ENCODE assay signal across 14 cellular contexts in genomic region chr14:101819251-101819990, GRCh38. TPM values are rescaled to one million over a fixed set of nuclear protein-coding genes. Genes with fewer than 3 reads are reported as not detected.
DNase-seq lines count a peak whose midpoint lies in the region; ATAC-seq and TF ChIP-seq lines count a peak whose summit lies in the region.
"Had no signal": no experiment of that assay in that cellular context is flagged by ENCODE, and none has a peak within 500 bp of the region (broad histone marks: within the 10 kb centered on the region; RNA-seq: fewer than 3 reads in every experiment).

No MANE protein-coding gene starts in this region.

- H3K9me3 Mint-ChIP-seq in CD14-positive monocyte = no peaks in the 10 kb centered on the region
- H3K9me3 Mint-ChIP-seq in activated naive CD4-positive, alpha-beta T cell treated with anti-CD3 and anti-CD28 coated beads, Interleukin-2, amount 50 U/mL, for 24 hours = no peaks in the 10 kb centered on the region

- no peak for TF ChIP-seq CTCF in CD14-positive monocyte (IDR thresholded peaks at IDR 0.05)

- H3K36me3 Mint-ChIP-seq in CD14-positive monocyte = peaks cover 49 to 50% of the 10 kb centered on the region in 2 donors
- H3K36me3 Mint-ChIP-seq in activated naive CD4-positive, alpha-beta T cell treated with anti-CD3 and anti-CD28 coated beads, Interleukin-2, amount 50 U/mL, for 24 hours = peaks cover 4% of the 10 kb centered on the region

- no peak overlapping the region for H3K4me3 ChIP-seq in skin epidermis
- H3K4me3 ChIP-seq: adrenal gland, right lobe of liver had no signal

- intact Hi-C loops in CD14-positive monocyte (cut with micrococcal nuclease) = no loop called here

- H3K27me3 Mint-ChIP-seq in CD14-positive monocyte (ENCODE audit: low read depth in 3 of 3) = no peaks in the 10 kb centered on the region
- no peaks in the 10 kb centered on the region for H3K27me3 Mint-ChIP-seq in activated naive CD4-positive, alpha-beta T cell treated with anti-CD3 and anti-CD28 coated beads, Interleukin-2, amount 50 U/mL, for 24 hours

- H3K27ac ChIP-seq in skin epidermis = peak overlapping the region in 18 of 21 experiments; percentile 7 to 93 (median 64)

- DNase-seq in CD14-positive monocyte (ENCODE audit: low spot score) (no peak), NCI-H226 (no peak), NCI-H1436 treated with DMSO at 0.1 percent for 48 hours (lab: John Stamatoyannopoulos, UW) (no peak)
- peak; percentile 64 for DNase-seq in activated CD4-positive, CD25-positive, alpha-beta regulatory T cell treated with anti-CD3 and anti-CD28 coated beads, Interleukin-2, amount 50 U/mL, for 72 hours
- DNase-seq: adrenal gland, kidney glomerular epithelial cell, NCI-H1092 treated with DMSO at 0.1 percent for 48 hours, right lobe of liver, SHP77 had no signal

- H3K4me3 Mint-ChIP-seq in CD14-positive monocyte = no peak overlapping the region
- H3K4me3 Mint-ChIP-seq in activated naive CD4-positive, alpha-beta T cell treated with anti-CD3 and anti-CD28 coated beads, Interleukin-2, amount 50 U/mL, for 24 hours = peak overlapping the region; percentile 85

- no peak for ATAC-seq in GM21381 (IDR thresholded peaks at IDR 0.05; ENCODE audit: unreplicated experiment)
- no peak for ATAC-seq in HG03025 (IDR thresholded peaks at IDR 0.05; ENCODE audit: low FRiP score, unreplicated experiment)
- ATAC-seq: esophagus mucosa had no signal

- peak overlapping the region in 5 of 7 donors; percentile 15 to 87 (median 78) for H3K27ac Mint-ChIP-seq in CD14-positive monocyte
- peak overlapping the region; percentile 97 for H3K27ac Mint-ChIP-seq in activated naive CD4-positive, alpha-beta T cell treated with anti-CD3 and anti-CD28 coated beads, Interleukin-2, amount 50 U/mL, for 24 hours

- peaks cover 45% of the 10 kb centered on the region for H3K4me1 Mint-ChIP-seq in CD14-positive monocyte
- H3K4me1 Mint-ChIP-seq in activated naive CD4-positive, alpha-beta T cell treated with anti-CD3 and anti-CD28 coated beads, Interleukin-2, amount 50 U/mL, for 24 hours = peaks cover 79% of the 10 kb centered on the region

RNA-seq across cellular contexts. Expression of gene PPP2R5C, which starts 57.9 kb away (rescaled TPM):
- polyA plus RNA-seq in CD14-positive monocyte = 10 to 100 TPM; 61.9 to 64.0 TPM
